26 cellular contexts compared by ENCODE assay signal in genomic region chr12:43009307-43009706, GRCh38.
DNase-seq lines count a peak whose midpoint lies in the region; ATAC-seq and TF ChIP-seq lines count a peak whose summit lies in the region.
"Had no signal": no experiment of that assay in that cellular context is flagged by ENCODE, and none has a peak within 500 bp of the region (broad histone marks: within the 10 kb centered on the region; RNA-seq: fewer than 3 reads in every experiment).

No MANE protein-coding gene starts in this region.

- H3K9me3 ChIP-seq in BE2C = no peaks in the 10 kb centered on the region
- H3K9me3 ChIP-seq in left lung = no peaks in the 10 kb centered on the region
- H3K9me3 ChIP-seq: lower lobe of right lung, SJSA1, suprapubic skin had no signal

- peak; percentile 21 for ATAC-seq in left lung
- ATAC-seq in HG02798 (IDR thresholded peaks at IDR 0.05; ENCODE audit: poor library complexity, unreplicated experiment) = no peak
- no peak for ATAC-seq in GM21717 (IDR thresholded peaks at IDR 0.05; ENCODE audit: unreplicated experiment)
- ATAC-seq: activated CD8-positive, alpha-beta T cell treated with anti-CD3 and anti-CD28 coated beads for 36 hours; K562; lower lobe of right lung had no signal

- no peak for TF ChIP-seq CTCF in BE2C (IDR thresholded peaks at IDR 0.05; ENCODE audit: low read depth, low read length)
- no peak for TF ChIP-seq CTCF in choroid plexus epithelial cell (conservative IDR thresholded peaks at IDR 0.05; ENCODE audit: low read depth, low read length)
- TF ChIP-seq CTCF in left lung (IDR thresholded peaks at IDR 0.05) = no peak

- no peak overlapping the region for H3K27ac ChIP-seq in left lung
- H3K27ac ChIP-seq: GM23248, lower lobe of right lung, PC-9, SJSA1, suprapubic skin had no signal

- intact Hi-C loops in left lung (cut with DNase I) = no loop called here

- H3K4me3 ChIP-seq in BE2C (ENCODE audit: low read depth, low read length) (no peak overlapping the region), choroid plexus epithelial cell (ENCODE audit: low read depth, low read length) (no peak overlapping the region), left lung (no peak overlapping the region)
- H3K4me3 ChIP-seq: GM23248, K562, lower lobe of right lung, PC-9, SJSA1, suprapubic skin had no signal

- H3K36me3 ChIP-seq in BE2C = no peaks in the 10 kb centered on the region; the same call in 1 of the 2 replicates
- no peaks in the 10 kb centered on the region for H3K36me3 ChIP-seq in left lung
- H3K36me3 ChIP-seq: lower lobe of right lung, SJSA1, suprapubic skin had no signal

- DNase-seq in BE2C (peak; percentile 27), NCI-H69 (lab: John Stamatoyannopoulos, UW) (peak; percentile 44), choroid plexus epithelial cell (ENCODE audit: low read depth) (peak; percentile 37), left lung (no peak), cerebellar cortex (ENCODE audit: low spot score) (no peak), NCI-H1105 (lab: John Stamatoyannopoulos, UW) (no peak)
- DNase-seq: ACHN; activated CD8-positive, alpha-beta T cell treated with anti-CD3 and anti-CD28 coated beads for 36 hours; activated naive CD4-positive, alpha-beta T cell treated with anti-CD3 and anti-CD28 coated beads for 36 hours; activated T-cell treated with anti-CD3 and anti-CD28 coated beads, Interleukin-2, amount 50 U/mL, for 1 hour; anterior cingulate cortex; GDM1; GM23248; lower lobe of right lung; MM.1S; NCI-H1436 treated with DMSO at 0.1 percent for 48 hours; NCI-H2171; NCI-H748 treated with DMSO at 0.1 percent for 48 hours; PC-9; stimulated activated CD4-positive, alpha-beta T cell treated with anti-CD3 and anti-CD28 coated beads, Interleukin-15, amount 100 ng/mL, for 24 hours; T-helper 2 cell had no signal

- H3K4me1 ChIP-seq in BE2C (peaks cover 10% of the 10 kb centered on the region), left lung (no peaks in the 10 kb centered on the region)
- H3K4me1 ChIP-seq: lower lobe of right lung, SJSA1, suprapubic skin had no signal

- H3K27me3 ChIP-seq in BE2C = no peaks in the 10 kb centered on the region
- H3K27me3 ChIP-seq in left lung = no peaks in the 10 kb centered on the region
- H3K27me3 ChIP-seq: SJSA1, suprapubic skin had no signal

Comparison
In these comparisons a context has a peak if more than half of its experiments do, and no peak if none do; other contexts are left out.
1. DNase-seq: peak in BE2C (single experiment), NCI-H69 (single experiment) and choroid plexus epithelial cell (single experiment); none in left lung (0 of 2), cerebellar cortex (single experiment) and NCI-H1105 (single experiment).